21 cellular contexts compared by ENCODE assay signal in the genomic region with DNA sequence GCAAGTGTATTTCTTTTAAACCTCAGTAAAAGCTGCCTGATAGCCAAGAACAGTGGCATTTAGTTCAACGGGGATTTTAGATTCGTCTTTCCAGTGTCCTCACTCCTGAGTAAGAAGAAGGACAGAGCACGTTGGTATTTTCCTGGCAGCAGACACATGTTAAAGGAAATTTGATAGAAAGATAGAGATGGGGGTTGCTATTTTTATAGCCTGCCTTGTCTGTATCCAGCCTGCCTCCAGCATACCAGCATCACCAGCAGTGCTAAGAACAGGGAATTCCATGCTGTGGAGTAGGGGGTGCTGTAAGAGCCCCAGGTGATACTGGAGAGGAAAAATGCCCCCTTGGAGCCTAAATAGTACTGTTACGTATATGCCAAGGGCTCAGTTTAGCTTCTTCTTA. TPM values are rescaled to one million over a fixed set of nuclear protein-coding genes. Genes with fewer than 3 reads are reported as not detected.
DNase-seq lines count a peak whose midpoint lies in the region; ATAC-seq and TF ChIP-seq lines count a peak whose summit lies in the region.
"Had no signal": no experiment of that assay in that cellular context is flagged by ENCODE, and none has a peak within 500 bp of the region (broad histone marks: within the 10 kb centered on the region; RNA-seq: fewer than 3 reads in every experiment).

No MANE protein-coding gene starts in this region.

- intact Hi-C loops in Right ventricle myocardium superior (cut with DNase I) = no loop called here
- intact Hi-C loops in sigmoid colon (cut with DNase I) = no loop called here

- in situ Hi-C loops in GM23248 (cut with MboI) = no loop called here

- H3K4me3 ChIP-seq in H7 (ENCODE audit: insufficient read depth, low read depth, low read length) (no peak overlapping the region), mesodermal cell (ENCODE audit: extremely low read depth, insufficient read depth, low read length, poor library complexity, severe bottlenecking) (no peak overlapping the region), sigmoid colon (no peak overlapping the region), GM23248 (no peak overlapping the region)
- H3K4me3 ChIP-seq: A549; BLaER1 treated with 17β-estradiol and CSF1 and Interleukin-3, amounts not matched to agents 10 nM and 100 nM had no signal

- H3K4me2 ChIP-seq in GM23248 (ENCODE audit: unreplicated experiment) = no peak overlapping the region
- H3K4me2 ChIP-seq: A549; BLaER1 treated with 17β-estradiol and CSF1 and Interleukin-3, amounts not matched to agents 10 nM and 100 nM had no signal

- TF ChIP-seq CTCF in sigmoid colon (IDR thresholded peaks at IDR 0.05) = no peak

- H2AFZ ChIP-seq in GM23248 = no peak overlapping the region

- WGBS in mesodermal cell (ENCODE audit: insufficient coverage in 2 of 2), 2 experiments = 57% methylated on average over 3 of the region's 4 CpGs
- WGBS in sigmoid colon, 2 donors = 83 to 90% methylated on average over 4 of the region's 4 CpGs
- 26 to 33% methylated on average over 4 of the region's 4 CpGs for whole genome bisulfite sequencing in GM23248 (ENCODE audit: low coverage in 1 of 2, low lambda C conversion rate in 2 of 2, missing lambda C conversion rate in 2 of 2), 2 experiments

- H3K4me1 ChIP-seq in mesodermal cell (ENCODE audit: control insufficient read depth, insufficient read depth, low read length, poor library complexity, severe bottlenecking) (peaks cover 15% of the 10 kb centered on the region), sigmoid colon (peaks cover 0 to 30% (median 7%) of the 10 kb centered on the region in 4 donors), GM23248 (ENCODE audit: insufficient read depth) (no peaks in the 10 kb centered on the region)
- H3K4me1 ChIP-seq: A549; BLaER1 treated with 17β-estradiol and CSF1 and Interleukin-3, amounts not matched to agents 10 nM and 100 nM had no signal

- H3K79me2 ChIP-seq in GM23248 (ENCODE audit: insufficient read depth) = no peaks in the 10 kb centered on the region

- H3K27ac ChIP-seq in mesodermal cell (ENCODE audit: low read depth, low read length, severe bottlenecking) (peak overlapping the region; percentile 45), sigmoid colon (peak overlapping the region in 3 of 4 donors; percentile 41 to 86 (median 80)), GM23248 (no peak overlapping the region)
- H3K27ac ChIP-seq: A549; BLaER1 treated with 17β-estradiol and CSF1 and Interleukin-3, amounts not matched to agents 10 nM and 100 nM had no signal

- H4K20me1 ChIP-seq in GM23248 (ENCODE audit: insufficient read depth) = no peaks in the 10 kb centered on the region
- H4K20me1 ChIP-seq: BLaER1 treated with 17β-estradiol and CSF1 and Interleukin-3, amounts not matched to agents 10 nM and 100 nM had no signal

- no peaks in the 10 kb centered on the region for H3F3A ChIP-seq in GM23248 (ENCODE audit: insufficient read depth)

- no peaks in the 10 kb centered on the region for H3K9me2 ChIP-seq in GM23248 (ENCODE audit: insufficient read depth)

- peak; percentile 65 for ATAC-seq in Right ventricle myocardium superior (ENCODE audit: poor library complexity)
- ATAC-seq: A549 had no signal

- H3K9ac ChIP-seq in GM23248 = no peak overlapping the region
- H3K9ac ChIP-seq: BLaER1 treated with 17β-estradiol and CSF1 and Interleukin-3, amounts not matched to agents 10 nM and 100 nM had no signal

- TF ChIP-seq EP300 in sigmoid colon (IDR thresholded peaks at IDR 0.05) = no peak

- TF ChIP-seq POLR2A in sigmoid colon (IDR thresholded peaks at IDR 0.05) = no peak

- H3K27me3 ChIP-seq in H7 (ENCODE audit: control insufficient read depth, insufficient read depth, low read length) (no peaks in the 10 kb centered on the region), sigmoid colon (no peaks in the 10 kb centered on the region), GM23248 (replicated peaks; ENCODE audit: insufficient read depth) (no peaks in the 10 kb centered on the region; the same call in 1 of the 2 replicates)
- H3K27me3 ChIP-seq: BLaER1 treated with 17β-estradiol and CSF1 and Interleukin-3, amounts not matched to agents 10 nM and 100 nM had no signal

- H3K36me3 ChIP-seq in H7 (replicated peaks; ENCODE audit: control insufficient read depth, insufficient read depth, low read length) (no peaks in the 10 kb centered on the region), mesodermal cell (ENCODE audit: control insufficient read depth, insufficient read depth, low read length) (no peaks in the 10 kb centered on the region), sigmoid colon (no peaks in the 10 kb centered on the region), GM23248 (ENCODE audit: low read depth) (no peaks in the 10 kb centered on the region)
- H3K36me3 ChIP-seq: BLaER1 treated with 17β-estradiol and CSF1 and Interleukin-3, amounts not matched to agents 10 nM and 100 nM had no signal

- DNase-seq in H7 (peak; percentile 39), Right ventricle myocardium superior (no peak), sigmoid colon (no peak), GM23248 (no peak), activated T-cell treated with anti-CD3 and anti-CD28 coated beads for 4 hours (no peak), NCI-H187 (lab: John Stamatoyannopoulos, UW) (no peak)
- DNase-seq in stimulated activated CD4-positive, alpha-beta T cell treated with anti-CD3 and anti-CD28 coated beads, Interleukin-4, amount 100 ng/mL, for 1 hour = no peak
- DNase-seq: CD8-positive, alpha-beta memory T cell; DMS79 treated with DMSO at 0.1 percent for 48 hours; GOT3; HFFc6; IMR-90; Karpas-422; NCI-H1105 treated with DMSO at 0.1 percent for 48 hours; NCI-H1694 treated with DMSO at 0.1 percent for 48 hours; NCI-H345; NCI-H526 treated with DMSO at 0.1 percent for 48 hours had no signal

- H3K9me3 ChIP-seq in mesodermal cell (ENCODE audit: control insufficient read depth, low read length) (no peaks in the 10 kb centered on the region), sigmoid colon (no peaks in the 10 kb centered on the region), GM23248 (ENCODE audit: low read depth) (no peaks in the 10 kb centered on the region)
- H3K9me3 ChIP-seq: A549; BLaER1 treated with 17β-estradiol and CSF1 and Interleukin-3, amounts not matched to agents 10 nM and 100 nM had no signal

RNA-seq across cellular contexts. Expression of a gene that starts 1.1 kb away (rescaled TPM):
- 0.07 and 0.17 TPM in 2 replicates for total RNA-seq in H7 (2014; rRNA removed; shearing (Covaris generic))
- total RNA-seq in Right ventricle myocardium superior (468 TPM), sigmoid colon (10 to 100 TPM in 3 of 4 donors, 1 to 10 TPM in 1; 8.6 to 45.7 (median 32.8) TPM)
- 0.44 TPM for polyA plus RNA-seq in mesodermal cell (2013, experiment 1 of 2)
- polyA plus RNA-seq in mesodermal cell (2013, experiment 2 of 2) = 0.15 TPM
- polyA plus RNA-seq in sigmoid colon (1 to 10 TPM in 1 of 3 donors, under 1 TPM in 1, not detected in 1; under 0.01 to 1.1 TPM), GM23248 (2016; fragmentation: Nextera tagmentation; extraction: Ambion mirVana) (0.09 TPM in 1 of 2 replicates, not detected in the other)
- total RNA-seq in GM23248 (2014; rRNA removed; shearing (Covaris generic)) = not detected in 2 replicates
- total RNA-seq: CD8-positive, alpha-beta memory T cell; HFFc6; IMR-90; OCI-LY7 had no signal
- polyA plus RNA-seq: A549; CD8-positive, alpha-beta memory T cell; IMR-90 had no signal

RNA-seq across cellular contexts. Expression of a gene that starts 11.0 kb away (rescaled TPM):
- total RNA-seq in H7 (2014; rRNA removed; shearing (Covaris generic)) = 13.0 and 16.7 TPM in 2 replicates
- total RNA-seq in Right ventricle myocardium superior (22.8 TPM), sigmoid colon (10 to 100 TPM; 27.7 to 48.2 (median 38.4) TPM)
- polyA plus RNA-seq in mesodermal cell (2013, experiment 1 of 2) = 22.5 TPM
- polyA plus RNA-seq in mesodermal cell (2013, experiment 2 of 2) = 25.4 TPM
- polyA plus RNA-seq in sigmoid colon (100 to 1,000 TPM in 1 of 3 donors, 10 to 100 TPM in 2; 42.1 to 129 (median 79.9) TPM), GM23248 (2016; fragmentation: Nextera tagmentation; extraction: Ambion mirVana) (33.1 and 35.4 TPM in 2 replicates)
- total RNA-seq in GM23248 (2014; rRNA removed; shearing (Covaris generic)) = 38.7 and 41.3 TPM in 2 replicates

RNA-seq across cellular contexts. Expression of a gene that starts 50.2 kb away (rescaled TPM):
- total RNA-seq in H7 (2014; rRNA removed; shearing (Covaris generic)) = 1,165 and 1,374 TPM in 2 replicates
- total RNA-seq in Right ventricle myocardium superior (not detected), sigmoid colon (not detected)
- 11.2 TPM for polyA plus RNA-seq in mesodermal cell (2013, experiment 1 of 2)
- polyA plus RNA-seq in mesodermal cell (2013, experiment 2 of 2) = 14.9 TPM
- polyA plus RNA-seq in sigmoid colon (not detected), GM23248 (2016; fragmentation: Nextera tagmentation; extraction: Ambion mirVana) (not detected in 2 replicates)
- not detected in 2 replicates for total RNA-seq in GM23248 (2014; rRNA removed; shearing (Covaris generic))
- polyA plus RNA-seq: CD8-positive, alpha-beta memory T cell; IMR-90 had no signal

Comparison
In these comparisons a context has a peak if more than half of its experiments do, and no peak if none do; other contexts are left out.
1. RNA of a gene that starts 1.1 kb away (total RNA-seq): 468 TPM in Right ventricle myocardium superior (single experiment); 8.6 to 45.7 TPM in sigmoid colon, 0.07 to 0.17 TPM in H7 and not detected in GM23248; every median in the first group is over 10 times any median in the second.
2. RNA of a gene that starts 50.2 kb away (total RNA-seq): 1,165 to 1,374 TPM in H7; not detected in Right ventricle myocardium superior (single experiment), not detected in sigmoid colon and not detected in GM23248; every median in the first group is over 1,000 times any median in the second.